In genomic region chr11:126354631-126355323, GRCh38 we compare ENCODE assay signal across 8 cellular contexts. TPM values are rescaled to one million over a fixed set of nuclear protein-coding genes. Genes with fewer than 3 reads are reported as not detected.
A peak's percentile ranks its signal among the peaks of the same experiment; 100 is the strongest.
DNase-seq lines count a peak whose midpoint lies in the region; ATAC-seq, FAIRE-seq and TF ChIP-seq lines count a peak whose summit lies in the region.

No MANE protein-coding gene starts in this region.

- no peaks in the 10 kb centered on the region for H3K9me3 ChIP-seq in DOHH2 (ENCODE audit: control insufficient read depth, insufficient read depth, low read length)

- H3K4me1 Mint-ChIP-seq in mesothelial cell of epicardium = peaks cover 53% of the 10 kb centered on the region

- FAIRE-seq in D721Med (lab: Jason Lieb, UNC) (no peak), frontal cortex (lab: Jason Lieb, UNC) (no peak)

- peak; percentile 41 for ATAC-seq in GM21515 (IDR thresholded peaks at IDR 0.05; ENCODE audit: unreplicated experiment)

- H3F3A ChIP-seq in DOHH2 (ENCODE audit: control insufficient read depth, insufficient read depth) = peaks cover under 1% of the 10 kb centered on the region; the same call in 1 of the 2 replicates

- H3K9ac ChIP-seq in KMS-11 = peak overlapping the region; percentile 83

- H3K27me3 Mint-ChIP-seq in mesothelial cell of epicardium (ENCODE audit: low read depth) = no peaks in the 10 kb centered on the region

- H3K4me3 ChIP-seq in DOHH2 (ENCODE audit: low read length) = peak overlapping the region; percentile 97
- no peak overlapping the region for H3K4me3 ChIP-seq in KMS-11 (IDR thresholded peaks at IDR 0.05; ENCODE audit: insufficient read depth, low read depth, low read length)
- peak overlapping the region; percentile 85 for H3K4me3 ChIP-seq in brain microvascular endothelial cell (ENCODE audit: low read depth, low read length)

- in situ Hi-C loops in brain microvascular endothelial cell (cut with HindIII; ENCODE audit: low pct_ligation_motif_present, low sequenced_read_pairs) = no loop called here

- TF ChIP-seq CTCF in DOHH2 (IDR thresholded peaks at IDR 0.05; ENCODE audit: low read depth, low read length, poor library complexity, severe bottlenecking) (no peak), KMS-11 (conservative IDR thresholded peaks at IDR 0.05; ENCODE audit: low read depth, low read length) (no peak), brain microvascular endothelial cell (IDR thresholded peaks at IDR 0.05; ENCODE audit: low read depth, low read length, missing control alignments) (no peak), mesothelial cell of epicardium (IDR thresholded peaks at IDR 0.05; ENCODE audit: unreplicated experiment) (no peak), D721Med (IDR thresholded peaks at IDR 0.05; ENCODE audit: insufficient read depth, missing control alignments) (no peak)

- no peak for DNase-seq in brain microvascular endothelial cell
- no peak for DNase-seq in mesothelial cell of epicardium (ENCODE audit: low spot score in 2 of 2, unreplicated experiment in 2 of 2)
- no peak for DNase-seq in NCI-H146 treated with DMSO at 0.1 percent for 48 hours (lab: John Stamatoyannopoulos, UW; ENCODE audit: unreplicated experiment)
- DNase-seq in D721Med (ENCODE audit: insufficient read length, low spot score) = no peak
- DNase-seq in frontal cortex (ENCODE audit: low spot score in 2 of 2) = no peak

- H3K36me3 Mint-ChIP-seq in mesothelial cell of epicardium = peaks cover 5% of the 10 kb centered on the region

- H3K79me2 ChIP-seq in DOHH2 (ENCODE audit: control insufficient read depth, low read length) = peaks cover 54% of the 10 kb centered on the region
- peaks cover 11% of the 10 kb centered on the region; the same call in 1 of the 2 replicates for H3K79me2 ChIP-seq in KMS-11 (ENCODE audit: insufficient read depth, low read depth)

- peak overlapping the region; percentile 30; the same call in 1 of the 2 replicates for H2AFZ ChIP-seq in KMS-11 (ENCODE audit: low read depth)

- H3K9me3 Mint-ChIP-seq in mesothelial cell of epicardium = no peaks in the 10 kb centered on the region

- peak overlapping the region; percentile 48 for H3K27ac Mint-ChIP-seq in mesothelial cell of epicardium

- no peaks in the 10 kb centered on the region for H3K9me2 ChIP-seq in DOHH2 (replicated peaks; ENCODE audit: control insufficient read depth, low read length)

- H3K27ac ChIP-seq in DOHH2 (ENCODE audit: low read depth, low read length) = peak overlapping the region; percentile 35
- peak overlapping the region; percentile 49 for H3K27ac ChIP-seq in KMS-11
- H3K27ac ChIP-seq in brain microvascular endothelial cell = peak overlapping the region; percentile 59

- H4K20me1 ChIP-seq in DOHH2 (ENCODE audit: control insufficient read depth, insufficient read depth, low read depth, low read length) = no peaks in the 10 kb centered on the region
- H4K20me1 ChIP-seq in KMS-11 (ENCODE audit: insufficient read depth) = no peaks in the 10 kb centered on the region

- H3K27me3 ChIP-seq in DOHH2 (ENCODE audit: control insufficient read depth, low read length) (no peaks in the 10 kb centered on the region), KMS-11 (ENCODE audit: insufficient read depth, low read depth) (no peaks in the 10 kb centered on the region), brain microvascular endothelial cell (replicated peaks) (no peaks in the 10 kb centered on the region)

- H3K4me1 ChIP-seq in DOHH2 (ENCODE audit: control insufficient read depth, low read length) (peaks cover 35% of the 10 kb centered on the region), KMS-11 (ENCODE audit: low read depth, poor library complexity, severe bottlenecking) (peaks cover 39% of the 10 kb centered on the region)

- H3K4me2 ChIP-seq in DOHH2 (ENCODE audit: low read length) = peak overlapping the region; percentile 96
- peak overlapping the region; percentile 36 for H3K4me2 ChIP-seq in KMS-11

- peak overlapping the region; percentile 75 for H3K4me3 Mint-ChIP-seq in mesothelial cell of epicardium

- H3K36me3 ChIP-seq in DOHH2 (ENCODE audit: control insufficient read depth, low read length) (peaks cover 20% of the 10 kb centered on the region), KMS-11 (ENCODE audit: insufficient read depth) (no peaks in the 10 kb centered on the region), brain microvascular endothelial cell (replicated peaks) (no peaks in the 10 kb centered on the region)

RNA-seq across cellular contexts. Expression of gene ST3GAL4, which starts 0.7 kb away (rescaled TPM):
- total RNA-seq in mesothelial cell of epicardium (15.6 to 17.4 TPM (median 16.4 TPM) in 3 replicates), frontal cortex (15.9 TPM)

RNA-seq across cellular contexts. Expression of gene DCPS, which starts 50.9 kb away (rescaled TPM):
- total RNA-seq in mesothelial cell of epicardium (8.1 to 9.1 TPM (median 8.8 TPM) in 3 replicates), frontal cortex (2.9 TPM)
